Comparison of ENCODE assay signal across 8 cellular contexts in the genomic region with DNA sequence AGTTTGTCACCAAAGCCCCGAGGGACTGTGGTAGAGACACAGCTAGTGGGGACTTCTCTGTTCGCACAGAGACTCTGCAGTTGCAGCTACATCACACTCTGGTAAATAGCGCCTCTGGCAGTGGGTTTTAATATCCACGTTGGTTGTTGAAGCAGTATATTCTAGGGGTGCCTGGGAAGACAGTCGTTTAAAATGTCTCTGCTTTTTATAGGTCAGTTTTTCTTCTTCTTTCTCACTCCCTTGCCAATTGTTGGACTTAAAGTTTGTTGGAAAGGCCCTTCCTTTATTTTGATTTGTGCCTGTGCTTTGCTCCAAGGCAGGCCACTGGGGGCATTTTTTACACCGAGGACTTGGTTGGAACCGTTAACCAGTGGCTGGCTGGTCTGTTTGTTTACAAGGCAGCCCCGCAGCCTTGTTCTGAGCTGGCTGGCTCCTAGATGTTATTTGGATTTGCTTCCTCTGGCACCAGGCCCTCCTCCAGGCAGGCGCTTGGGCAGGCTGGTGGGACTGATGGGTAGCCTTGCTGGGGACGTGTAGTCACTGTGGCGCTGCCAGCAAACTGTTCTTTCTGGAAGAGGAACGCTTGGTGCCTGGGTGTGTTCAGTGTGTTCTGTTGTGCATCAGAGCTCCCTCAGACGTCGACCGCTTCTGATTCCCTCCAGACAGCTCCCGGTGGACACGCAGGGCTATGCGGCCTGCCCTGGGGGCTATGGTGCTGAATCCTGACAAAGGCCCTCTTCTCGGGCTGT.
A peak's percentile ranks its signal among the peaks of the same experiment; 100 is the strongest.
DNase-seq lines count a peak whose midpoint lies in the region; ATAC-seq, FAIRE-seq and TF ChIP-seq lines count a peak whose summit lies in the region.

No MANE protein-coding gene starts in this region.

- H3K36me3 ChIP-seq in bronchial epithelial cell (ENCODE audit: control insufficient read depth, insufficient read depth, low read length) (peaks cover 2% of the 10 kb centered on the region), colonic mucosa (no peaks in the 10 kb centered on the region)

- H3K4me3 ChIP-seq in bronchial epithelial cell (ENCODE audit: low read depth, low read length) = no peak overlapping the region
- no peak overlapping the region for H3K4me3 ChIP-seq in colonic mucosa

- intact Hi-C loops in colonic mucosa (cut with DNase I) = no loop called here

- H3K4me1 Mint-ChIP-seq in naive B cell (peaks cover 18 to 37% (median 34%) of the 10 kb centered on the region in 3 donors), immature natural killer cell (peaks cover 14 to 17% of the 10 kb centered on the region in 2 donors)

- no peak overlapping the region for H3K9ac ChIP-seq in colonic mucosa (ENCODE audit: low read depth in 2 of 2, low read length in 2 of 2)

- no peak overlapping the region for H3K27ac ChIP-seq in colonic mucosa

- H3K27me3 ChIP-seq in bronchial epithelial cell (ENCODE audit: control insufficient read depth, insufficient read depth, low read length) (no peaks in the 10 kb centered on the region), colonic mucosa (no peaks in the 10 kb centered on the region)

- peaks cover 4 to 17% of the 10 kb centered on the region in 2 donors for H3K36me3 Mint-ChIP-seq in naive B cell
- peaks cover 6 to 16% (median 11%) of the 10 kb centered on the region in 3 donors for H3K36me3 Mint-ChIP-seq in immature natural killer cell

- no peaks in the 10 kb centered on the region for H3K4me1 ChIP-seq in colonic mucosa

- H3K4me3 Mint-ChIP-seq in naive B cell (peak overlapping the region in 5 of 8 donors; percentile 29 to 90 (median 62)), immature natural killer cell (no peak overlapping the region)

- H3K27me3 Mint-ChIP-seq in naive B cell (no peaks in the 10 kb centered on the region), immature natural killer cell (ENCODE audit: low read depth in 3 of 3) (peaks cover 0 to 6% (median 0%) of the 10 kb centered on the region in 3 donors)

- ATAC-seq in naive B cell (ENCODE audit: low read depth in 2 of 2) = peak; percentile 48 to 65
- ATAC-seq in HG03135 (IDR thresholded peaks at IDR 0.05; ENCODE audit: unreplicated experiment) = no peak
- ATAC-seq in HG03196 (IDR thresholded peaks at IDR 0.05; ENCODE audit: unreplicated experiment) = no peak

- TF ChIP-seq CTCF in bronchial epithelial cell (IDR thresholded peaks at IDR 0.05; ENCODE audit: insufficient read depth, low read length, severe bottlenecking) (no peak), colonic mucosa (IDR thresholded peaks at IDR 0.05) (no peak)

- no peaks in the 10 kb centered on the region for H3K9me3 Mint-ChIP-seq in naive B cell
- H3K9me3 Mint-ChIP-seq in immature natural killer cell = no peaks in the 10 kb centered on the region

- peak in 11 of 14 donors; percentile 30 to 99 (median 73) for DNase-seq in C1 segment of cervical spinal cord (lab: John Stamatoyannopoulos, UW)
- peak; percentile 65 for DNase-seq in M059J (ENCODE audit: low read depth)
- no peak for DNase-seq in bronchial epithelial cell (ENCODE audit: low read depth)
- DNase-seq in naive B cell = no peak
- DNase-seq in immature natural killer cell = no peak
- no peak for DNase-seq in colonic mucosa

- no peaks in the 10 kb centered on the region for H3K9me3 ChIP-seq in colonic mucosa

- H3K27ac Mint-ChIP-seq in naive B cell (peak overlapping the region in 1 of 6 donors; percentile 74), immature natural killer cell (peak overlapping the region in 1 of 6 donors; percentile 74)

- FAIRE-seq in bronchial epithelial cell (lab: Jason Lieb, UNC) = peak; percentile 13

Comparison
In these comparisons a context has a peak if more than half of its experiments do, and no peak if none do; other contexts are left out.
1. DNase-seq: peak in C1 segment of cervical spinal cord (11 of 14) and M059J (single experiment); none in bronchial epithelial cell (single experiment), naive B cell (single experiment), immature natural killer cell (0 of 3) and colonic mucosa (single experiment).
2. ATAC-seq: peak in naive B cell (2 of 2); none in HG03135 (single experiment) and HG03196 (single experiment).
3. H3K4me3 Mint-ChIP-seq: peak in naive B cell (5 of 8); none in immature natural killer cell (0 of 5).